16 cellular contexts compared by ENCODE assay signal in the genomic region with DNA sequence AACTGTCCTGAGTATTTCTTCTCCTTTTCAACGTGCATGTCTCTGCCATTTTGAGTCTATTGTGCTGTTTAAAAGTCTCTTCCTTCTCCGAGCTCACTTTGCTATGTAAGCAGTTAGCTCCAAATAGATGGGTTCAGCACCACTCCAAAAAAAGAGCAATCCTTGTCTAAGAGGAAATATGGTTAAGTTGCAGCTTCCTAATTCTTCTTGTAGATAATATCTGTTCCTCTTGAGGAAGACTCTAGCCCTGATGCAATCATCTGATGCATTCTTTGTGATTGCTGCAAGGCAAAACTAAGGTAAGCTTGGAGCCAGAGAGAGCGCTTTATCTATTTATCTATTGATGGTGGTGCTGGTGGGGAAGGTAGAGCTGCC. TPM values are rescaled to one million over a fixed set of nuclear protein-coding genes. Genes with fewer than 3 reads are reported as not detected.
DNase-seq lines count a peak whose midpoint lies in the region; TF ChIP-seq lines count a peak whose summit lies in the region.
"Had no signal": no experiment of that assay in that cellular context is flagged by ENCODE, and none has a peak within 500 bp of the region (broad histone marks: within the 10 kb centered on the region; RNA-seq: fewer than 3 reads in every experiment).

No MANE protein-coding gene starts in this region.

- peak overlapping the region in 7 of 11 experiments; percentile 27 to 79 (median 61); a peak in 12 of 22 replicates for H3K27ac ChIP-seq in BLaER1 treated with 17β-estradiol and CSF1 and Interleukin-3, amounts not matched to agents 10 nM and 100 nM
- H3K27ac ChIP-seq in caudate nucleus (ENCODE audit: low read depth, low read length) (peak overlapping the region; percentile 79), testis (no peak overlapping the region)
- H3K27ac ChIP-seq: epithelial cell of prostate, parathyroid adenoma, Peyer's patch, thoracic aorta had no signal

- peak overlapping the region in 10 of 11 experiments; percentile 4 to 91 (median 66); a peak in 18 of 22 replicates for H3K4me2 ChIP-seq in BLaER1 treated with 17β-estradiol and CSF1 and Interleukin-3, amounts not matched to agents 10 nM and 100 nM

- H3K36me3 ChIP-seq in BLaER1 treated with 17β-estradiol and CSF1 and Interleukin-3, amounts not matched to agents 10 nM and 100 nM = no peaks in the 10 kb centered on the region
- no peaks in the 10 kb centered on the region for H3K36me3 ChIP-seq in testis (ENCODE audit: low read depth, missing control alignments)
- H3K36me3 ChIP-seq: Peyer's patch, thoracic aorta had no signal

- H3K9ac ChIP-seq in BLaER1 treated with 17β-estradiol and CSF1 and Interleukin-3, amounts not matched to agents 10 nM and 100 nM = peak overlapping the region in 3 of 11 experiments; percentile 9 to 60 (median 59); a peak in 6 of 22 replicates
- H3K9ac ChIP-seq: parathyroid adenoma had no signal

- peak; percentile 3 for DNase-seq in NAMALWA (ENCODE audit: low spot score)
- DNase-seq in caudate nucleus (lab: John Stamatoyannopoulos, UW) = peak in 1 of 61 donors; percentile 61
- DNase-seq in midbrain (lab: John Stamatoyannopoulos, UW) = peak; percentile 56
- no peak for DNase-seq in testis
- DNase-seq in NCI-H2227 treated with DMSO at 0.1 percent for 48 hours (lab: John Stamatoyannopoulos, UW) = no peak
- no peak for DNase-seq in stimulated activated CD4-positive, alpha-beta T cell treated with anti-CD3 and anti-CD28 coated beads, Interleukin-12 subunit alpha, Interleukin-12 subunit beta, amount 100 ng/mL, for 4 hours
- DNase-seq in activated CD4-positive, alpha-beta T cell treated with anti-CD3 and anti-CD28 coated beads, Interleukin-2, amount 50 U/mL, for 1 hour = no peak
- DNase-seq: activated naive CD8-positive, alpha-beta T cell treated with anti-CD3 and anti-CD28 coated beads, Interleukin-2, amount 50 U/mL, for 24 hours; activated T-cell treated with anti-CD3 and anti-CD28 coated beads, Interleukin-2, amount 50 U/mL, for 4 hours; HCEC 1CT; NCI-H1436 treated with DMSO at 0.1 percent for 48 hours; Peyer's patch had no signal

- TF ChIP-seq CTCF in testis (IDR thresholded peaks at IDR 0.05) = no peak

- H3K4me1 ChIP-seq in BLaER1 treated with 17β-estradiol and CSF1 and Interleukin-3, amounts not matched to agents 10 nM and 100 nM = peaks cover 0 to 73% (median 26%) of the 10 kb centered on the region in 10 experiments; a peak in 17 of 20 replicates
- no peaks in the 10 kb centered on the region for H3K4me1 ChIP-seq in testis
- H3K4me1 ChIP-seq: parathyroid adenoma, Peyer's patch had no signal

- intact Hi-C loops in testis (cut with DNase I; ENCODE audit: low total_unique reads) = no loop called here

- no peak for TF ChIP-seq POLR2A in testis (IDR thresholded peaks at IDR 0.05)

- peaks cover 0 to 10% (median 3%) of the 10 kb centered on the region in 11 experiments; a peak in 1 of 22 replicates for H3K9me3 ChIP-seq in BLaER1 treated with 17β-estradiol and CSF1 and Interleukin-3, amounts not matched to agents 10 nM and 100 nM (replicated peaks in 1 of 11)
- no peaks in the 10 kb centered on the region for H3K9me3 ChIP-seq in testis
- H3K9me3 ChIP-seq: Peyer's patch, thoracic aorta had no signal

- H4K20me1 ChIP-seq in BLaER1 treated with 17β-estradiol and CSF1 and Interleukin-3, amounts not matched to agents 10 nM and 100 nM = no peaks in the 10 kb centered on the region

- H3K27me3 ChIP-seq in BLaER1 treated with 17β-estradiol and CSF1 and Interleukin-3, amounts not matched to agents 10 nM and 100 nM = no peaks in the 10 kb centered on the region
- H3K27me3 ChIP-seq in testis = no peaks in the 10 kb centered on the region
- H3K27me3 ChIP-seq: Peyer's patch had no signal

- peak overlapping the region in 3 of 10 experiments; percentile 7 to 33 (median 14); a peak in 3 of 20 replicates for H3K4me3 ChIP-seq in BLaER1 treated with 17β-estradiol and CSF1 and Interleukin-3, amounts not matched to agents 10 nM and 100 nM
- no peak overlapping the region for H3K4me3 ChIP-seq in testis
- H3K4me3 ChIP-seq: Peyer's patch, thoracic aorta had no signal

- 71 to 77% methylated on average over 3 of the region's 3 CpGs for WGBS in testis, 2 donors

RNA-seq across cellular contexts. Expression of a gene that starts 49.3 kb away (rescaled TPM):
- total RNA-seq in testis = 10 to 100 TPM; 12.9 to 13.9 TPM
- 13.1 TPM for polyA plus RNA-seq in testis (ENCODE audit: insufficient read depth, low read depth, low replicate concordance)

Comparison
In these comparisons a context has a peak if more than half of its experiments do, and no peak if none do; other contexts are left out.
1. H3K27ac ChIP-seq: peak in BLaER1 treated with 17β-estradiol and CSF1 and Interleukin-3, amounts not matched to agents 10 nM and 100 nM (7 of 11) and caudate nucleus (single experiment); none in testis (0 of 2).
2. DNase-seq: peak in NAMALWA (single experiment) and midbrain (single experiment); none in testis (single experiment), NCI-H2227 treated with DMSO at 0.1 percent for 48 hours (single experiment), stimulated activated CD4-positive, alpha-beta T cell treated with anti-CD3 and anti-CD28 coated beads, Interleukin-12 subunit alpha, Interleukin-12 subunit beta, amount 100 ng/mL, for 4 hours (single experiment) and activated CD4-positive, alpha-beta T cell treated with anti-CD3 and anti-CD28 coated beads, Interleukin-2, amount 50 U/mL, for 1 hour (single experiment).